In genomic region chr18:46160050-46160798, GRCh38 we compare ENCODE assay signal across 14 cellular contexts. TPM values are rescaled to one million over a fixed set of nuclear protein-coding genes. Genes with fewer than 3 reads are reported as not detected.
DNase-seq lines count a peak whose midpoint lies in the region; TF ChIP-seq lines count a peak whose summit lies in the region.
"Had no signal": no experiment of that assay in that cellular context is flagged by ENCODE, and none has a peak within 500 bp of the region (broad histone marks: within the 10 kb centered on the region; RNA-seq: fewer than 3 reads in every experiment).

No MANE protein-coding gene starts in this region.

- peak overlapping the region; percentile 85 for H3K27ac Mint-ChIP-seq in activated naive CD4-positive, alpha-beta T cell treated with anti-CD3 and anti-CD28 coated beads, Interleukin-2, amount 10 ng/mL, durations not matched to agents 7 days and 5 days
- peak overlapping the region; percentile 49 for H3K27ac Mint-ChIP-seq in T-helper 1 cell treated with Interleukin-12 subunit alpha and Interleukin-12 subunit beta and Interleukin-4 antibody, amounts not matched to agents 30 μg/mL and 1 μg/mL, for 36 hours

- H3K9me3 ChIP-seq in thyroid gland, result no peaks in the 10 kb centered on the region
- H3K9me3 ChIP-seq: psoas muscle had no signal

- peaks cover 6% of the 10 kb centered on the region for H3K9me3 Mint-ChIP-seq in activated naive CD4-positive, alpha-beta T cell treated with anti-CD3 and anti-CD28 coated beads, Interleukin-2, amount 10 ng/mL, durations not matched to agents 7 days and 5 days
- peaks cover 3% of the 10 kb centered on the region for H3K9me3 Mint-ChIP-seq in T-helper 1 cell treated with Interleukin-12 subunit alpha and Interleukin-12 subunit beta and Interleukin-4 antibody, amounts not matched to agents 30 μg/mL and 1 μg/mL, for 36 hours

- intact Hi-C loops in thyroid gland (cut with DNase I), result loop anchor here (10.0 kb wide), 2 partner anchors 115 to 325 kb away; no protein-coding TSS in a partner anchor

- H3K4me3 ChIP-seq in fibroblast of villous mesenchyme (ENCODE audit: low read depth, low read length) (no peak overlapping the region), thyroid gland (replicated peaks in 1 of 3) (no peak overlapping the region)
- H3K4me3 ChIP-seq: psoas muscle had no signal

- no peaks in the 10 kb centered on the region for H3K27me3 Mint-ChIP-seq in activated naive CD4-positive, alpha-beta T cell treated with anti-CD3 and anti-CD28 coated beads, Interleukin-2, amount 10 ng/mL, durations not matched to agents 7 days and 5 days
- no peaks in the 10 kb centered on the region for H3K27me3 Mint-ChIP-seq in T-helper 1 cell treated with Interleukin-12 subunit alpha and Interleukin-12 subunit beta and Interleukin-4 antibody, amounts not matched to agents 30 μg/mL and 1 μg/mL, for 36 hours (ENCODE audit: low read depth)

- peaks cover 90% of the 10 kb centered on the region for H3K4me1 Mint-ChIP-seq in activated naive CD4-positive, alpha-beta T cell treated with anti-CD3 and anti-CD28 coated beads, Interleukin-2, amount 10 ng/mL, durations not matched to agents 7 days and 5 days
- peaks cover 51% of the 10 kb centered on the region for H3K4me1 Mint-ChIP-seq in T-helper 1 cell treated with Interleukin-12 subunit alpha and Interleukin-12 subunit beta and Interleukin-4 antibody, amounts not matched to agents 30 μg/mL and 1 μg/mL, for 36 hours (ENCODE audit: low read depth)

- H3K36me3 Mint-ChIP-seq in activated naive CD4-positive, alpha-beta T cell treated with anti-CD3 and anti-CD28 coated beads, Interleukin-2, amount 10 ng/mL, durations not matched to agents 7 days and 5 days, result peaks cover 31% of the 10 kb centered on the region
- H3K36me3 Mint-ChIP-seq in T-helper 1 cell treated with Interleukin-12 subunit alpha and Interleukin-12 subunit beta and Interleukin-4 antibody, amounts not matched to agents 30 μg/mL and 1 μg/mL, for 36 hours (ENCODE audit: low read depth), result peaks cover 6% of the 10 kb centered on the region

- H3K4me1 ChIP-seq in thyroid gland, result peaks cover 12 to 33% of the 10 kb centered on the region in 2 donors

- WGBS in thyroid gland, 2 donors, result 49 to 56% methylated on average over 4 of the region's 4 CpGs

- no peaks in the 10 kb centered on the region for H3K27me3 ChIP-seq in thyroid gland

- no peak for TF ChIP-seq POLR2A in thyroid gland (IDR thresholded peaks at IDR 0.05)

- no peaks in the 10 kb centered on the region for H3K36me3 ChIP-seq in thyroid gland

- TF ChIP-seq CTCF in fibroblast of villous mesenchyme (IDR thresholded peaks at IDR 0.05; ENCODE audit: insufficient read depth, low read depth, low read length) (no peak), thyroid gland (IDR thresholded peaks at IDR 0.05) (no peak)

- peak overlapping the region in 2 of 3 donors; percentile 34 to 45 for H3K27ac ChIP-seq in thyroid gland
- H3K27ac ChIP-seq: psoas muscle had no signal

- CTCF ChIA-PET in activated naive CD4-positive, alpha-beta T cell treated with anti-CD3 and anti-CD28 coated beads, Interleukin-2, amount 10 ng/mL, durations not matched to agents 7 days and 5 days (lab: Charles Lee), result interaction anchor here (0.6 to 6.1 kb wide), 4 partner anchors 8 to 19 kb away, joined by 4 to 46 read pairs (median 8); a partner anchor contains a TSS

- no peak for DNase-seq in activated naive CD4-positive, alpha-beta T cell treated with anti-CD3 and anti-CD28 coated beads, Interleukin-2, amount 10 ng/mL, durations not matched to agents 7 days and 5 days
- DNase-seq in activated naive CD4-positive, alpha-beta T cell (lab: John Stamatoyannopoulos, UW), result no peak
- peak; percentile 30 for DNase-seq in fibroblast of villous mesenchyme (ENCODE audit: low read depth)
- peak; percentile 40 to 50 for DNase-seq in thyroid gland
- no peak for DNase-seq in germinal center (ENCODE audit: low spot score)
- DNase-seq in NCI-H524 (lab: John Stamatoyannopoulos, UW), result no peak
- DNase-seq in activated gamma-delta T cell (lab: John Stamatoyannopoulos, UW), result no peak
- DNase-seq: H7, islet precursor cell, Kasumi-1, NCI-H187 treated with DMSO at 0.1 percent for 48 hours, NCI-H748 treated with DMSO at 0.1 percent for 48 hours, psoas muscle had no signal

- H3K4me3 Mint-ChIP-seq in activated naive CD4-positive, alpha-beta T cell treated with anti-CD3 and anti-CD28 coated beads, Interleukin-2, amount 10 ng/mL, durations not matched to agents 7 days and 5 days, result no peak overlapping the region
- H3K4me3 Mint-ChIP-seq in T-helper 1 cell treated with Interleukin-12 subunit alpha and Interleukin-12 subunit beta and Interleukin-4 antibody, amounts not matched to agents 30 μg/mL and 1 μg/mL, for 36 hours, result no peak overlapping the region

RNA-seq across cellular contexts. Expression of gene HAUS1, which starts 56.0 kb away (rescaled TPM):
- total RNA-seq in fibroblast of villous mesenchyme, result 37.1 and 51.2 TPM in 2 replicates
- 10 to 100 TPM; 15.6 to 32.2 (median 20.0) TPM for total RNA-seq in thyroid gland

Comparison
In these comparisons a context has a peak if more than half of its experiments do, and no peak if none do; other contexts are left out.
1. DNase-seq: peak in fibroblast of villous mesenchyme (single experiment) and thyroid gland (2 of 2); none in activated naive CD4-positive, alpha-beta T cell treated with anti-CD3 and anti-CD28 coated beads, Interleukin-2, amount 10 ng/mL, durations not matched to agents 7 days and 5 days (single experiment), activated naive CD4-positive, alpha-beta T cell (0 of 4), germinal center (single experiment), NCI-H524 (0 of 2) and activated gamma-delta T cell (single experiment).